ENCODE assay signal across 9 cellular contexts in the genomic region with DNA sequence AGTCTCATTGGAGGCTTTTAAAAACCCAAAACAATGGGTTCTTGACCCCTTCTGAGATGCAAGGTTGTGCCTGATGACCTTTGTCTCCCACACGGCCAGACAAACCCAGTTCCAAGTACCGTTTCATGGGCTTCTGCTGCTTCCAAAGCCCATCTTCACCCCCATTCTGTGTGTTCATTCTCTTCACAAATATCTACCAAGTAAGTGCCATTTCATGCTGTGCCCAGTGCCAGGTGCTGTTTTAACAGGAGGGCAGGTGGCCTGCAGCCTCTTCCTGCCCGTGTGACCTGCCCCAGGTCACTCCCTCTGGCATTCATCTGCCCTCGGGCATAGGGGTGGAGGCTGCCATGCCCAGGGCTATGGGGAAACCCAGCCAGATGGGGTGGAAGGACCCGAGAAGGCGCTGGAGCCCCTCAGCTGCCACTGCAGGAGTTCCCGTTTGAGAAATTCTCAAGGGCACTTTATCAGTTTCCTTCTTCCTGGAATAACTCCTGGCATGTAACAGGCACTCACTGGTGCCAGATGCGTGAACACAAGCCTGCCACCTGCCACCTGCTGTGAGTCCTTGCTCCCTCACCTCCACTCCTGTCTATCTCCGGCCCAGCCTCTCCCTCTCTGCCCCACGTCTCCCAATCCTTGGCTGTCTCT. TPM values are rescaled to one million over a fixed set of nuclear protein-coding genes. Genes with fewer than 3 reads are reported as not detected.
DNase-seq lines count a peak whose midpoint lies in the region; ATAC-seq and TF ChIP-seq lines count a peak whose summit lies in the region.
"Had no signal": no experiment of that assay in that cellular context is flagged by ENCODE, and none has a peak within 500 bp of the region (broad histone marks: within the 10 kb centered on the region; RNA-seq: fewer than 3 reads in every experiment).

No MANE protein-coding gene starts in this region.

- H3K9ac ChIP-seq in endodermal cell (ENCODE audit: extremely low read depth, low read length, poor library complexity, severe bottlenecking): no peak overlapping the region

- H3K9me3 ChIP-seq in CD8-positive, alpha-beta T cell (ENCODE audit: low read length): no peaks in the 10 kb centered on the region
- no peaks in the 10 kb centered on the region for H3K9me3 ChIP-seq in endodermal cell (ENCODE audit: control insufficient read depth, low read length)
- H3K9me3 ChIP-seq in osteoblast (ENCODE audit: low read depth, low read length): no peaks in the 10 kb centered on the region

- H2AFZ ChIP-seq in osteoblast (ENCODE audit: low read length): no peak overlapping the region

- peaks cover 11% of the 10 kb centered on the region for H3K36me3 Mint-ChIP-seq in CD8-positive, alpha-beta T cell
- peaks cover 34% of the 10 kb centered on the region for H3K36me3 Mint-ChIP-seq in endodermal cell (ENCODE audit: low read depth)

- DNase-seq in CD8-positive, alpha-beta T cell: no peak
- DNase-seq in NCI-H345 treated with DMSO at 0.1 percent for 48 hours (lab: John Stamatoyannopoulos, UW; ENCODE audit: unreplicated experiment) (peak; percentile 35), endodermal cell (peak; percentile 49), osteoblast (ENCODE audit: insufficient read length, low spot score, missing footprints) (peak; percentile 87), iPS-NIHi11 (ENCODE audit: low spot score) (no peak), NCI-H446 treated with DMSO at 0.1 percent for 48 hours (lab: John Stamatoyannopoulos, UW) (no peak), amniotic stem cell (lab: John Stamatoyannopoulos, UW) (no peak)

- CTCF ChIA-PET in CD8-positive, alpha-beta T cell (lab: Charles Lee): interaction anchor here (1.0 kb wide), 1 partner anchor 139 kb away, joined by 3 read pairs; no protein-coding TSS in a partner anchor

- peaks cover 37% of the 10 kb centered on the region for H3K4me1 Mint-ChIP-seq in CD8-positive, alpha-beta T cell (ENCODE audit: low read depth)
- H3K4me1 Mint-ChIP-seq in endodermal cell: peaks cover 17% of the 10 kb centered on the region

- POLR2A ChIA-PET in CD8-positive, alpha-beta T cell (lab: Charles Lee): no interaction called here

- no peak overlapping the region for H3K4me2 ChIP-seq in osteoblast (ENCODE audit: insufficient read depth, low read length)

- no peak for TF ChIP-seq CTCF in CD8-positive, alpha-beta T cell (IDR thresholded peaks at IDR 0.05)
- TF ChIP-seq CTCF in endodermal cell (conservative IDR thresholded peaks at IDR 0.05) (no peak), osteoblast (IDR thresholded peaks at IDR 0.05; ENCODE audit: extremely low read depth, low read depth, low read length) (no peak)

- no peak overlapping the region for H3K4me3 ChIP-seq in CD8-positive, alpha-beta T cell (ENCODE audit: low read depth, low read length)
- H3K4me3 ChIP-seq in endodermal cell (ENCODE audit: low read length) (no peak overlapping the region), osteoblast (ENCODE audit: insufficient read depth, low read length) (no peak overlapping the region)

- intact Hi-C loops in CD8-positive, alpha-beta T cell (cut with DNase I, micrococcal nuclease): loop anchor here (5.0 kb wide), 2 partner anchors 84 to 101 kb away; a partner anchor contains a TSS

- H3K27ac Mint-ChIP-seq in CD8-positive, alpha-beta T cell: peak overlapping the region; percentile 43
- H3K27ac Mint-ChIP-seq in endodermal cell: peak overlapping the region; percentile 58

- H3K79me2 ChIP-seq in osteoblast (ENCODE audit: insufficient read depth, low read length): peaks cover 6% of the 10 kb centered on the region

- ATAC-seq in CD8-positive, alpha-beta T cell: no peak
- ATAC-seq in GM18870 (IDR thresholded peaks at IDR 0.05; ENCODE audit: unreplicated experiment): no peak

- no peaks in the 10 kb centered on the region for H3K9me3 Mint-ChIP-seq in CD8-positive, alpha-beta T cell
- no peaks in the 10 kb centered on the region for H3K9me3 Mint-ChIP-seq in endodermal cell

- H3K27ac ChIP-seq in CD8-positive, alpha-beta T cell (ENCODE audit: low read depth, low read length): no peak overlapping the region
- H3K27ac ChIP-seq in endodermal cell (ENCODE audit: low read depth, low read length) (no peak overlapping the region), osteoblast (ENCODE audit: low read depth, low read length) (no peak overlapping the region)

- H3K4me3 Mint-ChIP-seq in CD8-positive, alpha-beta T cell: no peak overlapping the region
- H3K4me3 Mint-ChIP-seq in endodermal cell: no peak overlapping the region

- no peaks in the 10 kb centered on the region for H3K27me3 Mint-ChIP-seq in CD8-positive, alpha-beta T cell (ENCODE audit: low read depth)
- H3K27me3 Mint-ChIP-seq in endodermal cell (ENCODE audit: insufficient read depth): no peaks in the 10 kb centered on the region

- no peaks in the 10 kb centered on the region for H3K36me3 ChIP-seq in CD8-positive, alpha-beta T cell (ENCODE audit: insufficient read depth, low read length)
- H3K36me3 ChIP-seq in endodermal cell (ENCODE audit: control insufficient read depth, insufficient read depth, low read length) (peaks cover 39% of the 10 kb centered on the region), osteoblast (ENCODE audit: insufficient read depth, low read length) (peaks cover 54% of the 10 kb centered on the region)

- WGBS in endodermal cell (ENCODE audit: insufficient coverage in 1 of 2, insufficient read length in 1 of 2), 2 experiments: 86 to 93% methylated on average over 9 to 10 of the region's 10 CpGs

- H3K27me3 ChIP-seq in CD8-positive, alpha-beta T cell (ENCODE audit: insufficient read depth, low read length): no peaks in the 10 kb centered on the region
- H3K27me3 ChIP-seq in endodermal cell (ENCODE audit: control insufficient read depth, insufficient read depth, low read length, poor library complexity, severe bottlenecking) (no peaks in the 10 kb centered on the region), osteoblast (ENCODE audit: insufficient read depth, low read length) (no peaks in the 10 kb centered on the region)

- H3K4me1 ChIP-seq in CD8-positive, alpha-beta T cell (ENCODE audit: insufficient read depth, low read length): peaks cover 30% of the 10 kb centered on the region
- H3K4me1 ChIP-seq in endodermal cell (ENCODE audit: control insufficient read depth, insufficient read depth, low read length) (peaks cover 10% of the 10 kb centered on the region), osteoblast (ENCODE audit: insufficient read depth, low read length) (peaks cover 3% of the 10 kb centered on the region)

- H4K20me1 ChIP-seq in osteoblast (ENCODE audit: insufficient read depth, low read length): peaks cover 13% of the 10 kb centered on the region

RNA-seq across cellular contexts. Expression of a gene that starts 12.5 kb away (rescaled TPM):
- 1 to 10 TPM; 2.7 to 3.2 TPM for total RNA-seq in CD8-positive, alpha-beta T cell
- 10 to 100 TPM; 14.5 to 83.0 TPM for total RNA-seq in endodermal cell
- polyA plus RNA-seq in endodermal cell (2013, experiment 1 of 2): 9.1 TPM
- polyA plus RNA-seq in endodermal cell (2013, experiment 2 of 2): 8.0 TPM
- not detected in 2 replicates for total RNA-seq in osteoblast

RNA-seq across cellular contexts. Expression of a gene that starts 41.5 kb away (rescaled TPM):
- total RNA-seq in CD8-positive, alpha-beta T cell: not detected
- total RNA-seq in endodermal cell (1 to 10 TPM in 1 of 2 donors, not detected in 1; 1.8 TPM), osteoblast (not detected in 2 replicates)
- not detected for polyA plus RNA-seq in endodermal cell (2013, experiment 1 of 2)
- not detected for polyA plus RNA-seq in endodermal cell (2013, experiment 2 of 2)
- total RNA-seq: HT1080 had no signal

RNA-seq across cellular contexts. Expression of a gene that starts 57.2 kb away (rescaled TPM):
- total RNA-seq in CD8-positive, alpha-beta T cell: not detected
- total RNA-seq in endodermal cell (not detected), osteoblast (not detected in 2 replicates)
- not detected for polyA plus RNA-seq in endodermal cell (2013, experiment 1 of 2)
- polyA plus RNA-seq in endodermal cell (2013, experiment 2 of 2): not detected
- total RNA-seq: HT1080 had no signal

Comparison
In these comparisons a context has a peak if more than half of its experiments do, and no peak if none do; other contexts are left out.
1. DNase-seq: peak in NCI-H345 treated with DMSO at 0.1 percent for 48 hours (single experiment), endodermal cell (single experiment) and osteoblast (single experiment); none in CD8-positive, alpha-beta T cell (0 of 7), iPS-NIHi11 (single experiment), NCI-H446 treated with DMSO at 0.1 percent for 48 hours (single experiment) and amniotic stem cell (single experiment).